Comparison of ENCODE assay signal across 8 cellular contexts in genomic region chr4:165379662-165380061, GRCh38. TPM values are rescaled to one million over a fixed set of nuclear protein-coding genes. Genes with fewer than 3 reads are reported as not detected.
DNase-seq lines count a peak whose midpoint lies in the region; ATAC-seq and TF ChIP-seq lines count a peak whose summit lies in the region.

No MANE protein-coding gene starts in this region.

- ATAC-seq in naive thymus-derived CD8-positive, alpha-beta T cell: no peak
- ATAC-seq in GM19023 (IDR thresholded peaks at IDR 0.05; ENCODE audit: unreplicated experiment): no peak

- intact Hi-C loops in dorsolateral prefrontal cortex (cut with DNase I): loop anchor here in 1 of 2 donors (5.0 kb wide), 1 partner anchor 172 kb away; the partner anchor contains the start of gene KLHL2

- H3K4me3 ChIP-seq in dorsolateral prefrontal cortex: peak overlapping the region; percentile 47 to 87 (median 72)

- TF ChIP-seq CTCF in dorsolateral prefrontal cortex (IDR thresholded peaks at IDR 0.05 in 54 of 56, conservative IDR thresholded peaks at IDR 0.05 in 2 of 56; ENCODE audit: low read depth in 1 of 56, partially characterized antibody in 56 of 56): no peak

- POLR2A ChIA-PET in naive thymus-derived CD8-positive, alpha-beta T cell (lab: Charles Lee): no interaction called here

- peaks cover 0 to 3% (median 0%) of the 10 kb centered on the region in 3 donors for H3K36me3 Mint-ChIP-seq in naive thymus-derived CD8-positive, alpha-beta T cell

- H3K27ac Mint-ChIP-seq in naive thymus-derived CD8-positive, alpha-beta T cell: no peak overlapping the region

- H3K9me3 Mint-ChIP-seq in naive thymus-derived CD8-positive, alpha-beta T cell: peaks cover 0 to 7% (median 2%) of the 10 kb centered on the region in 9 donors

- peaks cover 8 to 16% (median 14%) of the 10 kb centered on the region in 4 donors for H3K4me1 Mint-ChIP-seq in naive thymus-derived CD8-positive, alpha-beta T cell

- peak overlapping the region; percentile 47 to 80 (median 66) for H3K4me3 Mint-ChIP-seq in naive thymus-derived CD8-positive, alpha-beta T cell

- peak overlapping the region in 58 of 59 donors; percentile 34 to 96 (median 88) for H3K27ac ChIP-seq in dorsolateral prefrontal cortex

- DNase-seq in Ammon's horn (ENCODE audit: low spot score) (peak; percentile 25), NCI-H1694 treated with DMSO at 0.1 percent for 48 hours (lab: John Stamatoyannopoulos, UW) (peak; percentile 90), dorsolateral prefrontal cortex (peak in 7 of 10 donors; percentile 31 to 60 (median 44)), NCI-H510A (lab: John Stamatoyannopoulos, UW) (no peak), HCEC 1CT (no peak)
- no peak for DNase-seq in naive thymus-derived CD8-positive, alpha-beta T cell
- no peak for DNase-seq in stimulated activated CD4-positive, alpha-beta T cell treated with anti-CD3 and anti-CD28 coated beads, Interleukin-2, amount 100 ng/mL, for 24 hours

- H3K27me3 ChIP-seq in dorsolateral prefrontal cortex: no peaks in the 10 kb centered on the region

- peaks cover 26 to 58% (median 34%) of the 10 kb centered on the region in 5 donors for H3K27me3 Mint-ChIP-seq in naive thymus-derived CD8-positive, alpha-beta T cell

RNA-seq across cellular contexts. Expression of gene CPE, which starts 0.9 kb away (rescaled TPM):
- 1,000 to 10,000 TPM in 14 of 120 experiments, 100 to 1,000 TPM in 106; 402 to 1,527 (median 843) TPM for total RNA-seq in dorsolateral prefrontal cortex
- not detected for total RNA-seq in naive thymus-derived CD8-positive, alpha-beta T cell
- under 1 TPM in 1 of 3 donors, not detected in 2; 0.16 TPM for polyA plus RNA-seq in naive thymus-derived CD8-positive, alpha-beta T cell

RNA-seq across cellular contexts. Expression of gene MSMO1, which starts 52.2 kb away (rescaled TPM):
- total RNA-seq in dorsolateral prefrontal cortex: 100 to 1,000 TPM in 7 of 120 experiments, 10 to 100 TPM in 113; 33.4 to 188 (median 66.6) TPM
- 10 to 100 TPM; 17.5 to 20.7 TPM for total RNA-seq in naive thymus-derived CD8-positive, alpha-beta T cell
- 10 to 100 TPM; 15.9 to 19.0 (median 17.3) TPM for polyA plus RNA-seq in naive thymus-derived CD8-positive, alpha-beta T cell

Comparison
In these comparisons a context has a peak if more than half of its experiments do, and no peak if none do; other contexts are left out.
1. DNase-seq: peak in Ammon's horn (single experiment), NCI-H1694 treated with DMSO at 0.1 percent for 48 hours (single experiment) and dorsolateral prefrontal cortex (7 of 10); none in naive thymus-derived CD8-positive, alpha-beta T cell (0 of 10), NCI-H510A (single experiment), stimulated activated CD4-positive, alpha-beta T cell treated with anti-CD3 and anti-CD28 coated beads, Interleukin-2, amount 100 ng/mL, for 24 hours (0 of 2) and HCEC 1CT (single experiment).
2. RNA of gene CPE, which starts 0.9 kb away (total RNA-seq): 402 to 1,527 TPM in dorsolateral prefrontal cortex; not detected in naive thymus-derived CD8-positive, alpha-beta T cell; every median in the first group is over 100 times any median in the second.